19 cellular contexts compared by ENCODE assay signal in the genomic region with DNA sequence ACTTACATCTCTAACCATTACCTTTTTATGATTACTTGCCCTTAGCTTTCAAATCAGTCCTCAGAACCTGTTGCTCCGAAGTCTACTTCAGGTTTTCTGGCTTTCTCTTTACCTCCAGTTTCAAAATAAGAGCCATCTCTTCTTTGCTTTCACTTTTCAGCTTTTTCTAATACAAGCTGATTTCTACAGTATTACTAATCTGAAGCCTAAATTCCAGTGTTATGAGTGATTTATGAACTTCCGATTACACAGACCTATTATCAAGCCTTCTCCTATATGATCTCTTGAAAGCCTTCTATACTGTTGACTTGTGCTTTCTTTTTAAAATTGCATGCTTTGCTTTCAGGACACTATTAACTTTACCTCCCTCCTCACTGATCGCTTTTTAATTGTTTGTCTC.
DNase-seq lines count a peak whose midpoint lies in the region; ATAC-seq and TF ChIP-seq lines count a peak whose summit lies in the region.
"Had no signal": no experiment of that assay in that cellular context is flagged by ENCODE, and none has a peak within 500 bp of the region (broad histone marks: within the 10 kb centered on the region; RNA-seq: fewer than 3 reads in every experiment).

No MANE protein-coding gene starts in this region.

- ATAC-seq in RWPE2 (ENCODE audit: low read depth) = peak; percentile 94

- peaks cover 21% of the 10 kb centered on the region for H3K9me3 ChIP-seq in MG63
- H3K9me3 ChIP-seq in RWPE2 (ENCODE audit: severe bottlenecking) = peaks cover 10% of the 10 kb centered on the region
- H3K9me3 ChIP-seq: SJCRH30 had no signal

- peak; percentile 4 for DNase-seq in EL
- no peak for DNase-seq in MG63
- no peak for DNase-seq in RWPE2 (ENCODE audit: low spot score)
- DNase-seq in hepatic stellate cell (ENCODE audit: low spot score) = peak; percentile 3
- DNase-seq in T-helper 2 cell = no peak
- DNase-seq in DMS79 (lab: John Stamatoyannopoulos, UW) = no peak
- no peak for DNase-seq in SHP77 treated with DMSO at 0.1 percent for 48 hours (lab: John Stamatoyannopoulos, UW)
- DNase-seq in NCI-H446 (lab: John Stamatoyannopoulos, UW) = no peak
- DNase-seq: CD8-positive, alpha-beta memory T cell; DND-41; H9; KBM-7; NCI-H1092; NCI-H146; NCI-H2081 treated with DMSO at 0.1 percent for 48 hours; NCI-H524; SJCRH30 had no signal

- TF ChIP-seq CTCF in RWPE2 (IDR thresholded peaks at IDR 0.05; ENCODE audit: poor library complexity, severe bottlenecking) = no peak

- peak overlapping the region; percentile 25 for H3K27ac ChIP-seq in RWPE2 (ENCODE audit: poor library complexity, severe bottlenecking)
- H3K27ac ChIP-seq: BLaER1 treated with 17β-estradiol and CSF1 and Interleukin-3, amounts not matched to agents 10 nM and 100 nM; HL-60; SJCRH30 had no signal

- no peaks in the 10 kb centered on the region for H3K36me3 ChIP-seq in MG63
- H3K36me3 ChIP-seq in RWPE2 (ENCODE audit: low read depth) = no peaks in the 10 kb centered on the region; the same call in 1 of the 2 replicates
- H3K36me3 ChIP-seq: BLaER1 treated with 17β-estradiol and CSF1 and Interleukin-3, amounts not matched to agents 10 nM and 100 nM; SJCRH30 had no signal

- peaks cover 11% of the 10 kb centered on the region for H3K4me1 ChIP-seq in RWPE2 (ENCODE audit: insufficient read depth, poor library complexity, severe bottlenecking)
- H3K4me1 ChIP-seq: SJCRH30 had no signal

- H3K27me3 ChIP-seq in MG63 (no peaks in the 10 kb centered on the region), RWPE2 (ENCODE audit: insufficient read depth, poor library complexity, severe bottlenecking) (no peaks in the 10 kb centered on the region)
- H3K27me3 ChIP-seq: BLaER1 treated with 17β-estradiol and CSF1 and Interleukin-3, amounts not matched to agents 10 nM and 100 nM; SJCRH30 had no signal

- H3K4me3 ChIP-seq in MG63 = peak overlapping the region; percentile 21
- no peak overlapping the region for H3K4me3 ChIP-seq in RWPE2 (ENCODE audit: severe bottlenecking)
- H3K4me3 ChIP-seq: BLaER1 treated with 17β-estradiol and CSF1 and Interleukin-3, amounts not matched to agents 10 nM and 100 nM; SJCRH30 had no signal

Comparison
In these comparisons a context has a peak if more than half of its experiments do, and no peak if none do; other contexts are left out.
1. DNase-seq: peak in EL (single experiment) and hepatic stellate cell (single experiment); none in MG63 (single experiment), RWPE2 (single experiment), T-helper 2 cell (0 of 5), DMS79 (single experiment), SHP77 treated with DMSO at 0.1 percent for 48 hours (single experiment) and NCI-H446 (0 of 2).